In the genomic region with DNA sequence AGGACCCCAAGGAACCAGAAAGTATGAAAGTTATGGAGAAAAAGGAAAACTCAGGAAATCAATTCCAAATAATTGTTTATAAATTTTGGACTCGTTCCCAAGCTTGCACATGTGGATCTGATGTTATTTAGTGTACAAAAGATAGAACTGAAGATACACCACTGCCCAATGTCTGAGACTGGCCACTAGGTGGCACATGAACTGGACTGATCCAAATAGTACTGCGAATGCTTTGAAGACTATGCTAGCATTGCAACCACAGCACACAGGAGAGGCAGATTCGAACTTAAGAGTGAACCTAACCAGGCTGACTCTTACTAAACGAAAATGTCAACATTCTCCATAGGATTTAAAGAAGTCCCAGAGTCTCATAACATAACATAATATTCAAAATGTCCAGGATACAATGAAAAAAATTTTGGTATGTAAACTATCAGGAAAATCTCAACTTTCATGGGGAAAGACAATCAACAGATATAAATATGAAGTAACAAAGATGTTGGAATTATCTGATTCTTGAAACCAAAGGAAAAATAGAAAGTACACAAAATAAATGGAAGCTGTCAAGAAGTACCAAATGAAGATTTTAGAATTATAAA, we compare ENCODE assay signal across 9 cellular contexts.
DNase-seq lines count a peak whose midpoint lies in the region; ATAC-seq, FAIRE-seq and TF ChIP-seq lines count a peak whose summit lies in the region.
"Had no signal": no experiment of that assay in that cellular context is flagged by ENCODE, and none has a peak within 500 bp of the region (broad histone marks: within the 10 kb centered on the region; RNA-seq: fewer than 3 reads in every experiment).

No MANE protein-coding gene starts in this region.

- H3K27ac ChIP-seq in HepG2 (ENCODE audit: extremely low read length, insufficient read depth, low read length) = no peak overlapping the region
- H3K27ac ChIP-seq: BLaER1 treated with 17β-estradiol and CSF1 and Interleukin-3, amounts not matched to agents 10 nM and 100 nM had no signal

- H3K9ac ChIP-seq in HepG2 (ENCODE audit: insufficient read depth, low read depth, low read length) = no peak overlapping the region
- H3K9ac ChIP-seq: BLaER1 treated with 17β-estradiol and CSF1 and Interleukin-3, amounts not matched to agents 10 nM and 100 nM had no signal

- no peak overlapping the region for H3K4me3 ChIP-seq in HepG2 (replicated peaks in 1 of 3; ENCODE audit: insufficient read depth in 1 of 3, low read depth in 2 of 3, low read length in 3 of 3)
- H3K4me3 ChIP-seq: BLaER1 treated with 17β-estradiol and CSF1 and Interleukin-3, amounts not matched to agents 10 nM and 100 nM had no signal

- H3K4me3 Mint-ChIP-seq in chondrocyte (ENCODE audit: unreplicated experiment) = no peak overlapping the region

- in situ Hi-C loops in HepG2 (cut with HindIII; ENCODE audit: extremely low pct_ligation_motif_present, low pct_unique_long_range_greater_than_20kb) = no loop called here

- DNase-seq in NCI-H1436 (lab: John Stamatoyannopoulos, UW) = peak; percentile 35
- no peak for DNase-seq in NCI-H1436 treated with DMSO at 0.1 percent for 48 hours (lab: John Stamatoyannopoulos, UW)
- DNase-seq in NCI-H82 treated with DMSO at 0.1 percent for 48 hours (lab: John Stamatoyannopoulos, UW; ENCODE audit: unreplicated experiment) = peak; percentile 42
- DNase-seq in chondrocyte (ENCODE audit: low spot score) = no peak
- peak; percentile 42 for DNase-seq in HepG2 (ENCODE audit: low spot score)
- DNase-seq in NCI-H1930 (lab: John Stamatoyannopoulos, UW) = no peak

- peak; percentile 82 for TF ChIP-seq CTCF in chondrocyte (IDR thresholded peaks at IDR 0.05)
- peak; percentile 70 for TF ChIP-seq CTCF in HepG2 (CRISPR knock-in tag; IDR thresholded peaks at IDR 0.05)

- no peaks in the 10 kb centered on the region for H3K9me3 ChIP-seq in HepG2 (ENCODE audit: low read length)
- H3K9me3 ChIP-seq: BLaER1 treated with 17β-estradiol and CSF1 and Interleukin-3, amounts not matched to agents 10 nM and 100 nM had no signal

- TF ChIP-seq EP300 in HepG2 (IDR thresholded peaks at IDR 0.05; ENCODE audit: low read depth in 2 of 2, low read length in 2 of 2) (no peak), HepG2 (CRISPR knock-in tag; IDR thresholded peaks at IDR 0.05; ENCODE audit: borderline replicate concordance) (no peak)

- H3K79me2 ChIP-seq in HepG2 (ENCODE audit: insufficient read depth, low read length) = no peaks in the 10 kb centered on the region

- H4K20me1 ChIP-seq in HepG2 (ENCODE audit: insufficient read depth, low read length) = no peaks in the 10 kb centered on the region
- H4K20me1 ChIP-seq: BLaER1 treated with 17β-estradiol and CSF1 and Interleukin-3, amounts not matched to agents 10 nM and 100 nM had no signal

- no peak overlapping the region for H3K4me2 ChIP-seq in HepG2 (ENCODE audit: low read depth, low read length)
- H3K4me2 ChIP-seq: BLaER1 treated with 17β-estradiol and CSF1 and Interleukin-3, amounts not matched to agents 10 nM and 100 nM had no signal

- H3K36me3 Mint-ChIP-seq in chondrocyte (ENCODE audit: low read depth) = no peaks in the 10 kb centered on the region

- H3K4me1 Mint-ChIP-seq in chondrocyte (ENCODE audit: low read depth) = no peaks in the 10 kb centered on the region

- no peaks in the 10 kb centered on the region; the same call in 1 of the 2 replicates for H3K4me1 ChIP-seq in HepG2 (ENCODE audit: insufficient read depth, low read length)

- H3K27ac Mint-ChIP-seq in chondrocyte (ENCODE audit: unreplicated experiment) = no peak overlapping the region

- WGBS in HepG2 (ENCODE audit: low lambda C conversion rate) = 6% methylated on average over 4 of the region's 4 CpGs

- no peak overlapping the region for H2AFZ ChIP-seq in HepG2 (ENCODE audit: low read length)

- peaks cover 22% of the 10 kb centered on the region for H3K27me3 Mint-ChIP-seq in chondrocyte (ENCODE audit: low read depth)

- no peak for TF ChIP-seq POLR2A in HepG2 (IDR thresholded peaks at IDR 0.05; ENCODE audit: insufficient read depth in 1 of 2, low read depth in 2 of 2, low read length in 2 of 2)

- H3K9me3 Mint-ChIP-seq in chondrocyte (ENCODE audit: low read depth) = no peaks in the 10 kb centered on the region

- POLR2A ChIA-PET in HepG2 (lab: Yijun Ruan, JAX) = no interaction called here

- no peaks in the 10 kb centered on the region for H3K27me3 ChIP-seq in HepG2 (ENCODE audit: control insufficient read depth in 1 of 2, insufficient read depth in 2 of 2, low read length in 2 of 2)
- H3K27me3 ChIP-seq: BLaER1 treated with 17β-estradiol and CSF1 and Interleukin-3, amounts not matched to agents 10 nM and 100 nM had no signal

- intact Hi-C loops in HepG2 (cut with micrococcal nuclease; ENCODE audit: unreplicated experiment) = loop anchor here (1.0 kb wide), 1 partner anchor 314 kb away; no protein-coding TSS in a partner anchor

- BruUV-seq in HepG2 (replicated peaks; lab: Mats Ljungman, UMichigan) = no TSS peak

- H3K36me3 ChIP-seq in HepG2 (replicated peaks in 1 of 2; ENCODE audit: control insufficient read depth in 1 of 2, insufficient read depth in 2 of 2, low read length in 2 of 2) = no peaks in the 10 kb centered on the region
- H3K36me3 ChIP-seq: BLaER1 treated with 17β-estradiol and CSF1 and Interleukin-3, amounts not matched to agents 10 nM and 100 nM had no signal

- TF ChIP-seq RAD21 in HepG2 (CRISPR knock-in tag; IDR thresholded peaks at IDR 0.05) = no peak

- CTCF ChIA-PET in HepG2 (lab: Yijun Ruan, JAX; ENCODE audit: low intra/inter-chr PET ratio, low total read pairs) = interaction anchor here (1.6 to 1.7 kb wide), 2 partner anchors 293 to 314 kb away, joined by 3 to 16 read pairs; no protein-coding TSS in a partner anchor

- peak; percentile 64 for FAIRE-seq in HepG2 (lab: Jason Lieb, UNC)

- ATAC-seq in GM19395 (IDR thresholded peaks at IDR 0.05; ENCODE audit: unreplicated experiment) (peak; percentile 74), HG03342 (IDR thresholded peaks at IDR 0.05; ENCODE audit: unreplicated experiment) (peak; percentile 76), HepG2 (peak; percentile 98)

TF ChIP-seq in HepG2, 621 proteins besides CTCF, POLR2A, EP300 and RAD21:
- TF ChIP-seq SMC3 (IDR thresholded peaks at IDR 0.05; ENCODE audit: low read length) = peak; percentile 48; the same call in 1 of the 2 replicates
- 0 out of 2 replicates have a peak, but pooled peaks have one; percentile 19 for TF ChIP-seq ZNF331 (CRISPR knock-in tag; IDR thresholded peaks at IDR 0.05)
- TF ChIP-seq ZNF224 (CRISPR knock-in tag; IDR thresholded peaks at IDR 0.05) = no peak
- no peak for TF ChIP-seq KDM5B (CRISPR knock-in tag; IDR thresholded peaks at IDR 0.05; ENCODE audit: borderline replicate concordance)
- peak; percentile 56 for TF ChIP-seq STAG1 (CRISPR knock-in tag; IDR thresholded peaks at IDR 0.05)

Comparison
In these comparisons a context has a peak if more than half of its experiments do, and no peak if none do; other contexts are left out.
1. DNase-seq: peak in NCI-H1436 (single experiment), NCI-H82 treated with DMSO at 0.1 percent for 48 hours (single experiment) and HepG2 (single experiment); none in NCI-H1436 treated with DMSO at 0.1 percent for 48 hours (single experiment), chondrocyte (single experiment) and NCI-H1930 (0 of 2).
2. Peak in every context shown above with its lines, with median percentiles within 50 percentile points of each other: ATAC-seq.